22 cellular contexts compared by ENCODE assay signal in the genomic region with DNA sequence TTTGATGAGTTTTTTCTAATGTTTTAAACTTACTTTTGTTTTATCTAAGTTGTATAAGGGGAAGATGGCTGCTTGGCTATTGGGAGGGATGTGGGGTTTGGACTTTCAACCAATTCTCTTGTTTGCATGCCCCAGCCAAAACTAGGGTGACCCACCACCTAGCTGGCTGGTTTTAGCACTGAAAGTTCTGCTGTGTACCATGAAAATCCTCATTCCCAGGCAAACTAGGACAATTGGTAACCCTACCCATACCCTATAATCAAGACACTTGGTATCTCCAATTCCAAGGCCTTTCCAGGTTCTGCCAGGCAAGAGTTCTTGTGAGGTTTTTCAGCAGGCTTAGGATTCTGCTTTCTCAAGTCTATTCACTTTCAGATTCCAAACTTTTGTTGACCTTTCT. TPM values are rescaled to one million over a fixed set of nuclear protein-coding genes. Genes with fewer than 3 reads are reported as not detected.
"Had no signal": no experiment of that assay in that cellular context is flagged by ENCODE, and none has a peak within 500 bp of the region (broad histone marks: within the 10 kb centered on the region; RNA-seq: fewer than 3 reads in every experiment).

No MANE protein-coding gene starts in this region.

- H3K36me3 Mint-ChIP-seq: mesothelial cell of epicardium; naive B cell; natural killer cell; neural progenitor cell; stimulated activated memory B cell treated with anti-CD40 and anti-IgM and Interleukin-4, amounts not matched to agents 10 μg/mL and 1 μg/mL and 100 μg/mL, for 72 hours; type B pancreatic cell had no signal

- ATAC-seq: natural killer cell; psoas muscle; right lobe of liver; stimulated activated memory B cell treated with anti-CD40 and anti-IgM and Interleukin-4, amounts not matched to agents 10 μg/mL and 1 μg/mL and 100 μg/mL, for 72 hours; stimulated activated naive CD8-positive, alpha-beta T cell treated with anti-CD3 and anti-CD28 coated beads, Interleukin-15, amount 100 ng/mL, for 72 hours had no signal

- H3K4me3 Mint-ChIP-seq: mesothelial cell of epicardium; naive B cell; natural killer cell; nephron progenitor cell; neural progenitor cell; stimulated activated memory B cell treated with anti-CD40 and anti-IgM and Interleukin-4, amounts not matched to agents 10 μg/mL and 1 μg/mL and 100 μg/mL, for 72 hours; stimulated activated naive CD8-positive, alpha-beta T cell treated with anti-CD3 and anti-CD28 coated beads, Interleukin-15, amount 100 ng/mL, for 72 hours; type B pancreatic cell had no signal

- DNase-seq: islet precursor cell; left ventricle myocardium inferior; mesendoderm; naive B cell; natural killer cell; nephron progenitor cell; occipital lobe; psoas muscle; right lobe of liver; stimulated activated CD4-positive, alpha-beta T cell treated with anti-CD3 and anti-CD28 coated beads, Interleukin-1b, Interleukin-23, amount 100 ng/mL, for 48 hours; stimulated activated CD4-positive, alpha-beta T cell treated with anti-CD3 and anti-CD28 coated beads, Interleukin-2, amount 100 ng/mL, for 48 hours; stimulated activated CD4-positive, alpha-beta T cell treated with anti-CD3 and anti-CD28 coated beads, Interleukin-4, amount 100 ng/mL, for 4 hours; stimulated activated CD8-positive, alpha-beta memory T cell treated with anti-CD3 and anti-CD28 coated beads, Interleukin-4, amount 100 ng/mL, for 48 hours; stimulated activated naive CD4-positive, alpha-beta T cell treated with Interleukin-2 at 50 U/mL for 16 hours; stimulated activated naive CD8-positive, alpha-beta T cell treated with anti-CD3 and anti-CD28 coated beads, Interleukin-15, amount 100 ng/mL, for 72 hours; substantia nigra; uterus had no signal

- H3K4me1 Mint-ChIP-seq: mesothelial cell of epicardium; natural killer cell; neural progenitor cell; stimulated activated naive CD8-positive, alpha-beta T cell treated with anti-CD3 and anti-CD28 coated beads, Interleukin-15, amount 100 ng/mL, for 72 hours had no signal

- H3K27me3 Mint-ChIP-seq: stimulated activated memory B cell treated with anti-CD40 and anti-IgM and Interleukin-4, amounts not matched to agents 10 μg/mL and 1 μg/mL and 100 μg/mL, for 72 hours; stimulated activated naive CD8-positive, alpha-beta T cell treated with anti-CD3 and anti-CD28 coated beads, Interleukin-15, amount 100 ng/mL, for 72 hours; type B pancreatic cell had no signal

- H3K27ac Mint-ChIP-seq: mesothelial cell of epicardium; naive B cell; natural killer cell; nephron progenitor cell; neural progenitor cell; stimulated activated memory B cell treated with anti-CD40 and anti-IgM and Interleukin-4, amounts not matched to agents 10 μg/mL and 1 μg/mL and 100 μg/mL, for 72 hours; stimulated activated naive CD8-positive, alpha-beta T cell treated with anti-CD3 and anti-CD28 coated beads, Interleukin-15, amount 100 ng/mL, for 72 hours; type B pancreatic cell had no signal

- H3K9me3 Mint-ChIP-seq: natural killer cell; nephron progenitor cell; stimulated activated memory B cell treated with anti-CD40 and anti-IgM and Interleukin-4, amounts not matched to agents 10 μg/mL and 1 μg/mL and 100 μg/mL, for 72 hours; stimulated activated naive CD8-positive, alpha-beta T cell treated with anti-CD3 and anti-CD28 coated beads, Interleukin-15, amount 100 ng/mL, for 72 hours; type B pancreatic cell had no signal

RNA-seq across cellular contexts. Expression of a gene that starts 13.1 kb away (rescaled TPM):
- total RNA-seq: osteocyte had no signal
